ENCODE assay signal across 8 cellular contexts in genomic region chr20:20130399-20130798, GRCh38.
DNase-seq lines count a peak whose midpoint lies in the region; ATAC-seq and TF ChIP-seq lines count a peak whose summit lies in the region.

No MANE protein-coding gene starts in this region.

- intact Hi-C loops in tibial artery (cut with DNase I; ENCODE audit: low total_unique reads) = no loop called here

- TF ChIP-seq CTCF in tibial artery (IDR thresholded peaks at IDR 0.05) = no peak

- no peak overlapping the region for H3K4me3 ChIP-seq in tibial artery

- H3K27ac ChIP-seq in tibial artery = no peak overlapping the region

- peaks cover 0 to 5% (median 0%) of the 10 kb centered on the region in 4 donors for H3K4me1 ChIP-seq in tibial artery

- H3K36me3 ChIP-seq in tibial artery = no peaks in the 10 kb centered on the region

- DNase-seq in COR-L47 (lab: John Stamatoyannopoulos, UW) (peak; percentile 45), HT-29 (ENCODE audit: low spot score) (peak; percentile 18), NCI-H524 treated with DMSO at 0.1 percent for 48 hours (lab: John Stamatoyannopoulos, UW) (peak; percentile 32), tibial artery (no peak), NCI-H1048 (lab: John Stamatoyannopoulos, UW) (no peak), left lobe of liver (ENCODE audit: low spot score) (no peak)

- H3K27me3 ChIP-seq in tibial artery = no peaks in the 10 kb centered on the region

- ATAC-seq in esophagus mucosa (peak; percentile 35), HG02678 (IDR thresholded peaks at IDR 0.05; ENCODE audit: unreplicated experiment) (no peak), left lobe of liver (no peak)

- peaks cover 0 to 2% (median 0%) of the 10 kb centered on the region in 3 donors for H3K9me3 ChIP-seq in tibial artery

Comparison
In these comparisons a context has a peak if more than half of its experiments do, and no peak if none do; other contexts are left out.
1. DNase-seq: peak in COR-L47 (single experiment), HT-29 (single experiment) and NCI-H524 treated with DMSO at 0.1 percent for 48 hours (single experiment); none in tibial artery (0 of 2), NCI-H1048 (single experiment) and left lobe of liver (single experiment).